In genomic region chr22:29790061-29790460, GRCh38 we compare ENCODE assay signal across 2 cellular contexts.
TF ChIP-seq lines count a peak whose summit lies in the region.

No MANE protein-coding gene starts in this region.

TF ChIP-seq in HepG2, 621 proteins besides CTCF, POLR2A, EP300 and RAD21:
- TF ChIP-seq HNF1B (CRISPR knock-in tag; IDR thresholded peaks at IDR 0.05) (no peak), ZNF768 (CRISPR knock-in tag; IDR thresholded peaks at IDR 0.05) (peak; percentile 91)
- TF ChIP-seq, protein P1, sequence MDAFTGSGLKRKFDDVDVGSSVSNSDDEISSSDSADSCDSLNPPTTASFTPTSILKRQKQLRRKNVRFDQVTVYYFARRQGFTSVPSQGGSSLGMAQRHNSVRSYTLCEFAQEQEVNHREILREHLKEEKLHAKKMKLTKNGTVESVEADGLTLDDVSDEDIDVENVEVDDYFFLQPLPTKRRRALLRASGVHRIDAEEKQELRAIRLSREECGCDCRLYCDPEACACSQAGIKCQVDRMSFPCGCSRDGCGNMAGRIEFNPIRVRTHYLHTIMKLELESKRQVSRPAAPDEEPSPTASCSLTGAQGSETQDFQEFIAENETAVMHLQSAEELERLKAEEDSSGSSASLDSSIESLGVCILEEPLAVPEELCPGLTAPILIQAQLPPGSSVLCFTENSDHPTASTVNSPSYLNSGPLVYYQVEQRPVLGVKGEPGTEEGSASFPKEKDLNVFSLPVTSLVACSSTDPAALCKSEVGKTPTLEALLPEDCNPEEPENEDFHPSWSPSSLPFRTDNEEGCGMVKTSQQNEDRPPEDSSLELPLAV (CRISPR knock-in tag; conservative IDR thresholded peaks at IDR 0.05; ENCODE audit: low read depth): no peak

TF ChIP-seq in H1, 55 proteins besides CTCF, POLR2A, EP300 and RAD21:
- TF ChIP-seq NRF1 (IDR thresholded peaks at IDR 0.05; ENCODE audit: low read depth, low read length) (no peak), KDM1A (IDR thresholded peaks at IDR 0.05; ENCODE audit: borderline replicate concordance, low read length) (0 out of 2 replicates have a peak, but pooled peaks have one; percentile 67), TAF1 (IDR thresholded peaks at IDR 0.05; ENCODE audit: low read depth, low read length) (no peak), CHD1 (IDR thresholded peaks at IDR 0.05; ENCODE audit: low read depth, low read length) (no peak)
